In genomic region chr3:189570916-189571315, GRCh38 we compare ENCODE assay signal across 13 cellular contexts.
A peak's percentile ranks its signal among the peaks of the same experiment; 100 is the strongest.
DNase-seq lines count a peak whose midpoint lies in the region; ATAC-seq and TF ChIP-seq lines count a peak whose summit lies in the region.
"Had no signal": no experiment of that assay in that cellular context is flagged by ENCODE, and none has a peak within 500 bp of the region (broad histone marks: within the 10 kb centered on the region; RNA-seq: fewer than 3 reads in every experiment).

No MANE protein-coding gene starts in this region.

- H3K9me3 ChIP-seq in transverse colon: no peaks in the 10 kb centered on the region
- H3K9me3 ChIP-seq: stomach had no signal

- no peak overlapping the region for H3K27ac Mint-ChIP-seq in effector memory CD8-positive, alpha-beta T cell

- no peak for DNase-seq in effector memory CD8-positive, alpha-beta T cell
- DNase-seq in transverse colon: no peak
- no peak for DNase-seq in stimulated activated CD4-positive, alpha-beta T cell treated with anti-CD3 and anti-CD28 coated beads, Interleukin-1b, Interleukin-23, amount 100 ng/mL, for 48 hours
- DNase-seq in activated CD4-positive, alpha-beta T cell treated with anti-CD3 and anti-CD28 coated beads, Interleukin-2, amount 50 U/mL, for 4 hours: no peak
- no peak for DNase-seq in ureter (ENCODE audit: low spot score)
- DNase-seq: brain microvascular endothelial cell, foreskin fibroblast, RPMI8226, stomach had no signal

- intact Hi-C loops in transverse colon (cut with DNase I; ENCODE audit: low total_unique reads): no loop called here

- ATAC-seq in GM18867 (IDR thresholded peaks at IDR 0.05; ENCODE audit: unreplicated experiment) (peak; percentile 69), GM21717 (IDR thresholded peaks at IDR 0.05; ENCODE audit: unreplicated experiment) (peak; percentile 63), HG03432 (IDR thresholded peaks at IDR 0.05; ENCODE audit: unreplicated experiment) (peak; percentile 51)
- ATAC-seq in effector memory CD8-positive, alpha-beta T cell (replicated peaks): peak; percentile 52

- TF ChIP-seq POLR2A in transverse colon (IDR thresholded peaks at IDR 0.05): no peak

- H3K27ac ChIP-seq in transverse colon: no peak overlapping the region
- H3K27ac ChIP-seq: brain microvascular endothelial cell, stomach had no signal

- H3K4me1 ChIP-seq in transverse colon: no peaks in the 10 kb centered on the region
- H3K4me1 ChIP-seq: stomach had no signal

- no peaks in the 10 kb centered on the region for H3K36me3 ChIP-seq in transverse colon
- H3K36me3 ChIP-seq: brain microvascular endothelial cell, stomach had no signal

- H3K27me3 Mint-ChIP-seq in effector memory CD8-positive, alpha-beta T cell: no peaks in the 10 kb centered on the region

- no peak overlapping the region for H3K4me3 ChIP-seq in transverse colon
- H3K4me3 ChIP-seq: smooth muscle cell, stomach had no signal

- in situ Hi-C loops in transverse colon (cut with MboI; ENCODE audit: low pct_ligation_motif_present in 1 of 4, low pct_unique_long_range_greater_than_20kb in 1 of 4, low sequenced_read_pairs in 3 of 4): no loop called here

- H3K4me1 Mint-ChIP-seq in effector memory CD8-positive, alpha-beta T cell (ENCODE audit: low read depth in 2 of 2): peaks cover 0 to 10% of the 10 kb centered on the region in 2 donors

- H3K27me3 ChIP-seq in transverse colon: no peaks in the 10 kb centered on the region
- H3K27me3 ChIP-seq: brain microvascular endothelial cell, stomach had no signal

- TF ChIP-seq EP300 in transverse colon (IDR thresholded peaks at IDR 0.05; ENCODE audit: low read depth): no peak

- H3K36me3 Mint-ChIP-seq in effector memory CD8-positive, alpha-beta T cell (ENCODE audit: insufficient read depth): no peaks in the 10 kb centered on the region

- peak overlapping the region in 1 of 2 donors; percentile 20 for H3K4me3 Mint-ChIP-seq in effector memory CD8-positive, alpha-beta T cell

- TF ChIP-seq CTCF in transverse colon (IDR thresholded peaks at IDR 0.05): no peak

- no peaks in the 10 kb centered on the region for H3K9me3 Mint-ChIP-seq in effector memory CD8-positive, alpha-beta T cell
